Comparison of ENCODE assay signal across 24 cellular contexts in genomic region chr2:214156971-214157370, GRCh38.
DNase-seq lines count a peak whose midpoint lies in the region; ATAC-seq and TF ChIP-seq lines count a peak whose summit lies in the region.
"Had no signal": no experiment of that assay in that cellular context is flagged by ENCODE, and none has a peak within 500 bp of the region (broad histone marks: within the 10 kb centered on the region; RNA-seq: fewer than 3 reads in every experiment).

No MANE protein-coding gene starts in this region.

- H3K4me1 ChIP-seq in OCI-LY3 (ENCODE audit: low read length): peaks cover 16% of the 10 kb centered on the region
- H3K4me1 ChIP-seq in aorta (ENCODE audit: control insufficient read depth in 1 of 2, insufficient read depth in 2 of 2, low read length in 2 of 2): no peaks in the 10 kb centered on the region
- H3K4me1 ChIP-seq: BLaER1 treated with 17β-estradiol and CSF1 and Interleukin-3, amounts not matched to agents 10 nM and 100 nM; left ventricle myocardium inferior; testis had no signal

- ATAC-seq in GM19351 (IDR thresholded peaks at IDR 0.05; ENCODE audit: unreplicated experiment) (peak; percentile 54), HG03103 (IDR thresholded peaks at IDR 0.05; ENCODE audit: low read depth, unreplicated experiment) (peak; percentile 64), aorta (ENCODE audit: low FRiP score) (no peak)
- ATAC-seq: activated CD4-positive, alpha-beta T cell treated with anti-CD3 and anti-CD28 coated beads for 36 hours; K562; right cardiac atrium had no signal

- H3K27me3 ChIP-seq in OCI-LY3 (ENCODE audit: low read depth, low read length) (no peaks in the 10 kb centered on the region), aorta (ENCODE audit: control insufficient read depth in 1 of 2, insufficient read depth in 2 of 2, low read length in 1 of 2) (no peaks in the 10 kb centered on the region)
- H3K27me3 ChIP-seq: BLaER1 treated with 17β-estradiol and CSF1 and Interleukin-3, amounts not matched to agents 10 nM and 100 nM; testis had no signal

- 93 to 97% methylated on average over 1 of the region's 1 CpG for WGBS in aorta, 2 donors

- H3K4me2 ChIP-seq in OCI-LY3 (ENCODE audit: low read length): peak overlapping the region; percentile 18; the same call in 1 of the 2 replicates
- H3K4me2 ChIP-seq: BLaER1 treated with 17β-estradiol and CSF1 and Interleukin-3, amounts not matched to agents 10 nM and 100 nM had no signal

- H3K27ac ChIP-seq in OCI-LY3 (ENCODE audit: low read length) (no peak overlapping the region), aorta (ENCODE audit: low read depth in 1 of 2, low read length in 2 of 2) (no peak overlapping the region)
- H3K27ac ChIP-seq: BLaER1 treated with 17β-estradiol and CSF1 and Interleukin-3, amounts not matched to agents 10 nM and 100 nM; left ventricle myocardium inferior; testis had no signal

- no peaks in the 10 kb centered on the region for H3K36me3 ChIP-seq in OCI-LY3 (replicated peaks; ENCODE audit: low read depth, low read length)
- no peaks in the 10 kb centered on the region for H3K36me3 ChIP-seq in aorta (ENCODE audit: control insufficient read depth in 1 of 2, insufficient read depth in 2 of 2, low read length in 1 of 2)
- H3K36me3 ChIP-seq: BLaER1 treated with 17β-estradiol and CSF1 and Interleukin-3, amounts not matched to agents 10 nM and 100 nM; left ventricle myocardium inferior had no signal

- DNase-seq in kidney glomerular epithelial cell (lab: John Stamatoyannopoulos, UW): peak; percentile 3
- DNase-seq in activated CD8-positive, alpha-beta memory T cell treated with anti-CD3 and anti-CD28 coated beads, Interleukin-2, amount 50 U/mL, for 48 hours: no peak
- DNase-seq in aorta: no peak
- no peak for DNase-seq in activated CD4-positive, alpha-beta T cell treated with anti-CD3 and anti-CD28 coated beads, Interleukin-2, amount 50 U/mL, for 48 hours
- DNase-seq in NCI-H1105 (lab: John Stamatoyannopoulos, UW): no peak
- DNase-seq: activated CD4-positive, alpha-beta T cell treated with anti-CD3 and anti-CD28 coated beads for 36 hours; activated T-cell treated with anti-CD3 and anti-CD28 coated beads for 4 hours; amygdala; EL; left ventricle myocardium inferior; mesendoderm; NCI-H1092 treated with DMSO at 0.1 percent for 48 hours; NCI-H187 treated with DMSO at 0.1 percent for 48 hours; posterior cingulate gyrus; right cardiac atrium; SIG-M5; stimulated activated CD4-positive, alpha-beta T cell treated with anti-CD3 and anti-CD28 coated beads, Interleukin-2, amount 100 ng/mL, for 24 hours; T-helper 9 cell; testis had no signal

- no peak overlapping the region for H3K9ac ChIP-seq in OCI-LY3 (ENCODE audit: low read length)
- H3K9ac ChIP-seq: BLaER1 treated with 17β-estradiol and CSF1 and Interleukin-3, amounts not matched to agents 10 nM and 100 nM had no signal

- H2AFZ ChIP-seq in OCI-LY3 (ENCODE audit: low read depth, low read length): no peak overlapping the region

- no peaks in the 10 kb centered on the region for H3K79me2 ChIP-seq in OCI-LY3 (ENCODE audit: low read length)

- intact Hi-C loops in aorta (cut with DNase I): no loop called here

- TF ChIP-seq CTCF in OCI-LY3 (IDR thresholded peaks at IDR 0.05; ENCODE audit: low read depth, low read length): no peak

- H3K9me3 ChIP-seq in OCI-LY3 (ENCODE audit: insufficient read depth, low read length) (no peaks in the 10 kb centered on the region), aorta (ENCODE audit: control insufficient read depth, low read length) (no peaks in the 10 kb centered on the region)
- H3K9me3 ChIP-seq: BLaER1 treated with 17β-estradiol and CSF1 and Interleukin-3, amounts not matched to agents 10 nM and 100 nM; left ventricle myocardium inferior; testis had no signal

- H4K20me1 ChIP-seq in OCI-LY3 (ENCODE audit: insufficient read depth, low read length): no peaks in the 10 kb centered on the region
- H4K20me1 ChIP-seq: BLaER1 treated with 17β-estradiol and CSF1 and Interleukin-3, amounts not matched to agents 10 nM and 100 nM had no signal

- H3K4me3 ChIP-seq in OCI-LY3 (ENCODE audit: low read length): no peak overlapping the region
- no peak overlapping the region for H3K4me3 ChIP-seq in aorta (ENCODE audit: low read length in 2 of 2)
- H3K4me3 ChIP-seq: BLaER1 treated with 17β-estradiol and CSF1 and Interleukin-3, amounts not matched to agents 10 nM and 100 nM; K562; left ventricle myocardium inferior; testis had no signal
